ENCODE assay signal across 27 cellular contexts in genomic region chr21:43981871-43982210, GRCh38.
"Had no signal": no experiment of that assay in that cellular context is flagged by ENCODE, and none has a peak within 500 bp of the region (broad histone marks: within the 10 kb centered on the region; RNA-seq: fewer than 3 reads in every experiment).

No MANE protein-coding gene starts in this region.

- H3K27ac ChIP-seq: epithelial cell of prostate, esophagus squamous epithelium, heart right ventricle, neural progenitor cell, tibial nerve, WERI-Rb-1 had no signal

- H3K27me3 Mint-ChIP-seq: central memory CD8-positive, alpha-beta T cell; naive thymus-derived CD8-positive, alpha-beta T cell had no signal

- H3K9me3 ChIP-seq: esophagus squamous epithelium, heart right ventricle, spleen, tibial nerve had no signal

- ATAC-seq: activated CD8-positive, alpha-beta memory T cell treated with anti-CD3 and anti-CD28 coated beads, Interleukin-2, amount 10 ng/mL, durations not matched to agents 7 days and 5 days; activated CD8-positive, alpha-beta T cell treated with anti-CD3 and anti-CD28 coated beads, Interleukin-2, amount 10 ng/mL, durations not matched to agents 7 days and 5 days; left cardiac atrium; left ventricle myocardium superior; naive thymus-derived CD8-positive, alpha-beta T cell; right cardiac atrium had no signal

- H3K4me3 Mint-ChIP-seq: activated CD4-positive, alpha-beta T cell treated with anti-CD3 and anti-CD28 coated beads, Interleukin-2, amount 10 ng/mL, durations not matched to agents 7 days and 5 days; activated CD8-positive, alpha-beta memory T cell treated with anti-CD3 and anti-CD28 coated beads, Interleukin-2, amount 10 ng/mL, durations not matched to agents 7 days and 5 days; activated CD8-positive, alpha-beta T cell treated with anti-CD3 and anti-CD28 coated beads, Interleukin-2, amount 10 ng/mL, durations not matched to agents 7 days and 5 days; activated naive CD8-positive, alpha-beta T cell treated with anti-CD3 and anti-CD28 coated beads, Interleukin-2, amount 10 ng/mL, durations not matched to agents 7 days and 5 days; central memory CD8-positive, alpha-beta T cell; dendritic cell treated with granulocyte-macrophage colony-stimulating factor and Interleukin-4, amounts not matched to agents 40 ng/mL and 50 ng/mL, for 4 days; naive thymus-derived CD8-positive, alpha-beta T cell; neural progenitor cell; T-helper 1 cell treated with Interleukin-12 subunit alpha and Interleukin-12 subunit beta and Interleukin-4 antibody, amounts not matched to agents 30 μg/mL and 1 μg/mL, for 36 hours had no signal

- DNase-seq: activated CD4-positive, alpha-beta T cell treated with anti-CD3 and anti-CD28 coated beads, Interleukin-2, amount 10 ng/mL, durations not matched to agents 7 days and 5 days; activated CD4-positive, CD25-positive, alpha-beta regulatory T cell treated with anti-CD3 and anti-CD28 coated beads, Interleukin-2, amount 50 U/mL, for 72 hours; activated CD8-positive, alpha-beta memory T cell treated with anti-CD3 and anti-CD28 coated beads, Interleukin-2, amount 10 ng/mL, durations not matched to agents 7 days and 5 days; activated CD8-positive, alpha-beta T cell treated with anti-CD3 and anti-CD28 coated beads, Interleukin-2, amount 10 ng/mL, durations not matched to agents 7 days and 5 days; activated effector memory CD4-positive, alpha-beta T cell treated with Interleukin-2 at 50 U/mL for 16 hours; activated naive CD4-positive, alpha-beta T cell treated with Interleukin-2 at 50 U/mL for 16 hours; activated naive CD8-positive, alpha-beta T cell treated with anti-CD3 and anti-CD28 coated beads, Interleukin-2, amount 10 ng/mL, durations not matched to agents 7 days and 5 days; amniotic stem cell; esophagus squamous epithelium; foreskin melanocyte; heart right ventricle; left cardiac atrium; left ventricle myocardium superior; mammary epithelial cell; naive thymus-derived CD8-positive, alpha-beta T cell; spleen; stimulated activated naive CD4-positive, alpha-beta T cell treated with Interleukin-2 at 50 U/mL for 16 hours; SW 1271; T-helper 9 cell; WERI-Rb-1 had no signal

- H3K9me3 Mint-ChIP-seq: activated CD4-positive, alpha-beta T cell treated with anti-CD3 and anti-CD28 coated beads, Interleukin-2, amount 10 ng/mL, durations not matched to agents 7 days and 5 days; activated naive CD8-positive, alpha-beta T cell treated with anti-CD3 and anti-CD28 coated beads, Interleukin-2, amount 10 ng/mL, durations not matched to agents 7 days and 5 days; central memory CD8-positive, alpha-beta T cell; dendritic cell treated with granulocyte-macrophage colony-stimulating factor and Interleukin-4, amounts not matched to agents 40 ng/mL and 50 ng/mL, for 4 days; naive thymus-derived CD8-positive, alpha-beta T cell; neural progenitor cell; T-helper 1 cell treated with Interleukin-12 subunit alpha and Interleukin-12 subunit beta and Interleukin-4 antibody, amounts not matched to agents 30 μg/mL and 1 μg/mL, for 36 hours had no signal

- H3K27me3 ChIP-seq: esophagus squamous epithelium, heart right ventricle, spleen, tibial nerve had no signal

- H3K36me3 ChIP-seq: neural progenitor cell had no signal

- H3K4me3 ChIP-seq: esophagus squamous epithelium, heart right ventricle, neural progenitor cell, spleen, tibial nerve had no signal

- H3K27ac Mint-ChIP-seq: activated CD4-positive, alpha-beta T cell treated with anti-CD3 and anti-CD28 coated beads, Interleukin-2, amount 10 ng/mL, durations not matched to agents 7 days and 5 days; activated CD8-positive, alpha-beta memory T cell treated with anti-CD3 and anti-CD28 coated beads, Interleukin-2, amount 10 ng/mL, durations not matched to agents 7 days and 5 days; activated CD8-positive, alpha-beta T cell treated with anti-CD3 and anti-CD28 coated beads, Interleukin-2, amount 10 ng/mL, durations not matched to agents 7 days and 5 days; activated naive CD8-positive, alpha-beta T cell treated with anti-CD3 and anti-CD28 coated beads, Interleukin-2, amount 10 ng/mL, durations not matched to agents 7 days and 5 days; dendritic cell treated with granulocyte-macrophage colony-stimulating factor and Interleukin-4, amounts not matched to agents 40 ng/mL and 50 ng/mL, for 4 days; neural progenitor cell; T-helper 1 cell treated with Interleukin-12 subunit alpha and Interleukin-12 subunit beta and Interleukin-4 antibody, amounts not matched to agents 30 μg/mL and 1 μg/mL, for 36 hours had no signal
